36 cellular contexts compared by ENCODE assay signal in the genomic region with DNA sequence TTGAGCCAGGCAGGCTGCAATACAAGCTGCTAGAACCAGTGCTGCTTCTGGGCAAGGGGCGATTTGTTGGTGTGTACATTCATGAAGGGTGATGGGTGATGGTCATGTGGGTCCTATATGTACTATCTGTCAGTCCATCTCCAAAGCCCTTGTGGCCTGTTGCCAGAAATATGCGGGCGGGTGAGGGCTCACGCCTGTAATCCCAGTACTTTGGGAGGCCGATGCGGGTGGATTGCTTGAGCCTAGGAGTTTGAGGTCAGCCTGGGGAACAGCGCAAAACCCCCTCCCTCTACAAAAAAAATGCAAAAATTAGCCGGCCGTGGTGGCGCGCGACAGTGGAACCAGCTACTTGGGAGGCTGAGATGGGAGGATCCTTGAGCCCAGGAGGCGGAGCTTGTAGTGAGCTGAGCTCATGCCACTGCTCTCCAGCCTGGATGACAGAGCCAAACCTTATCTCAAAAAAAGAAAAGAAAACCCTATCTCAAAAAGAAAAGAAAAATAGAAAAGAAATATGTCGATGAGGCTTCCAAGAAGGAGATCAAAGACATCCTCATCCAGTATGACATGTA.
"Had no signal": no experiment of that assay in that cellular context is flagged by ENCODE, and none has a peak within 500 bp of the region (broad histone marks: within the 10 kb centered on the region; RNA-seq: fewer than 3 reads in every experiment).

No MANE protein-coding gene starts in this region.

- DNase-seq: activated B cell treated with CpG ODN at 0.5 μM for 24 hours; activated CD4-positive, alpha-beta memory T cell treated with anti-CD3 and anti-CD28 coated beads, Interleukin-2, amount 10 ng/mL, durations not matched to agents 7 days and 5 days; activated CD4-positive, alpha-beta T cell treated with anti-CD3 and anti-CD28 coated beads for 4 hours; activated CD4-positive, alpha-beta T cell treated with anti-CD3 and anti-CD28 coated beads, Interleukin-2, amount 10 ng/mL, durations not matched to agents 24 days and 14 days; activated CD4-positive, alpha-beta T cell treated with anti-CD3 and anti-CD28 coated beads, Interleukin-2, amount 50 U/mL, for 1 hour; activated CD4-positive, alpha-beta T cell treated with anti-CD3 and anti-CD28 coated beads, Interleukin-2, amount 50 U/mL, for 48 hours; activated CD4-positive, CD25-positive, alpha-beta regulatory T cell treated with anti-CD3 and anti-CD28 coated beads, Interleukin-2, amount 50 U/mL, for 72 hours; activated CD8-positive, alpha-beta memory T cell treated with anti-CD3 and anti-CD28 coated beads for 24 hours; activated CD8-positive, alpha-beta memory T cell treated with anti-CD3 and anti-CD28 coated beads, Interleukin-2, amount 10 ng/mL, durations not matched to agents 7 days and 5 days; activated CD8-positive, alpha-beta memory T cell treated with anti-CD3 and anti-CD28 coated beads, Interleukin-2, amount 50 U/mL, for 48 hours; activated CD8-positive, alpha-beta T cell treated with anti-CD3 and anti-CD28 coated beads, Interleukin-2, amount 10 ng/mL, durations not matched to agents 7 days and 5 days; activated effector memory CD4-positive, alpha-beta T cell treated with anti-CD3 and anti-CD28 coated beads, Interleukin-2, amount 50 U/mL, for 16 hours; activated gamma-delta T cell treated with Interleukin-2 at 50 U/mL for 16 hours; activated naive CD4-positive, alpha-beta T cell; activated naive CD4-positive, alpha-beta T cell treated with anti-CD3 and anti-CD28 coated beads for 36 hours; activated naive CD4-positive, alpha-beta T cell treated with anti-CD3 and anti-CD28 coated beads, Interleukin-2, amount 50 U/mL, for 16 hours; activated naive CD8-positive, alpha-beta T cell treated with anti-CD3 and anti-CD28 coated beads for 36 hours; activated T-cell treated with anti-CD3 and anti-CD28 coated beads, Interleukin-2, amount 50 U/mL, for 24 hours; activated T-cell treated with anti-CD3 and anti-CD28 coated beads, Interleukin-2, amount 50 U/mL, for 48 hours; adrenal gland; amniotic stem cell; aorta; body of pancreas; brain microvascular endothelial cell; central memory CD4-positive, alpha-beta T cell; T-helper 1 cell; T-helper 2 cell; T-helper 9 cell had no signal

- H3K27me3 ChIP-seq: adrenal gland, brain microvascular endothelial cell, breast epithelium had no signal

- FAIRE-seq: astrocyte, TTC549 had no signal

- H3K36me3 Mint-ChIP-seq: activated CD8-positive, alpha-beta memory T cell treated with anti-CD3 and anti-CD28 coated beads, Interleukin-2, amount 10 ng/mL, durations not matched to agents 7 days and 5 days; activated naive CD4-positive, alpha-beta T cell treated with anti-CD3 and anti-CD28 coated beads, Interleukin-2, amount 50 U/mL, for 72 hours; activated naive CD8-positive, alpha-beta T cell treated with anti-CD3 and anti-CD28 coated beads for 36 hours had no signal

- H3K9me3 Mint-ChIP-seq: activated B cell treated with CpG ODN at 0.5 μM for 24 hours; activated CD4-positive, alpha-beta memory T cell treated with anti-CD3 and anti-CD28 coated beads, Interleukin-2, amount 10 ng/mL, durations not matched to agents 7 days and 5 days; activated CD4-positive, alpha-beta T cell treated with anti-CD3 and anti-CD28 coated beads, Interleukin-2, amount 10 ng/mL, durations not matched to agents 24 days and 14 days; activated naive CD4-positive, alpha-beta T cell treated with anti-CD3 and anti-CD28 coated beads for 36 hours; activated naive CD4-positive, alpha-beta T cell treated with anti-CD3 and anti-CD28 coated beads, Interleukin-2, amount 50 U/mL, for 72 hours; activated naive CD8-positive, alpha-beta T cell treated with anti-CD3 and anti-CD28 coated beads for 36 hours; activated T-cell treated with anti-CD3 and anti-CD28 coated beads, Interleukin-2, amount 50 U/mL, for 24 hours; activated T-helper 2 cell treated with anti-CD3 and anti-CD28 coated beads, Interferon-gamma antibody, Interleukin-2, Interleukin-4, amounts not matched to agents 10 μg/mL and 5 μg/mL and 100 μg/mL, durations not matched to agents 14 hours and 24 hours and 36 hours; T-helper 1 cell treated with Interleukin-12 subunit alpha and Interleukin-12 subunit beta and Interleukin-4 antibody, amounts not matched to agents 30 μg/mL and 1 μg/mL, for 36 hours; T-helper 2 cell treated with Interferon-gamma antibody and Interleukin-4, amounts not matched to agents 5 μg/mL and 100 μg/mL, for 36 hours had no signal

- H3K9me3 ChIP-seq: adrenal gland, body of pancreas, breast epithelium had no signal

- H3K4me1 ChIP-seq: adrenal gland, body of pancreas, breast epithelium had no signal

- H3K4me3 Mint-ChIP-seq: activated B cell treated with CpG ODN at 0.5 μM for 24 hours; activated CD4-positive, alpha-beta memory T cell treated with anti-CD3 and anti-CD28 coated beads, Interleukin-2, amount 10 ng/mL, durations not matched to agents 7 days and 5 days; activated CD4-positive, alpha-beta T cell treated with anti-CD3 and anti-CD28 coated beads, Interleukin-2, amount 10 ng/mL, durations not matched to agents 24 days and 14 days; activated CD8-positive, alpha-beta memory T cell treated with anti-CD3 and anti-CD28 coated beads, Interleukin-2, amount 10 ng/mL, durations not matched to agents 7 days and 5 days; activated CD8-positive, alpha-beta T cell treated with anti-CD3 and anti-CD28 coated beads, Interleukin-2, amount 10 ng/mL, durations not matched to agents 7 days and 5 days; activated naive CD4-positive, alpha-beta T cell treated with anti-CD3 and anti-CD28 coated beads for 36 hours; activated naive CD8-positive, alpha-beta T cell treated with anti-CD3 and anti-CD28 coated beads for 36 hours; activated T-cell treated with anti-CD3 and anti-CD28 coated beads, Interleukin-2, amount 50 U/mL, for 24 hours; T-helper 1 cell treated with Interleukin-12 subunit alpha and Interleukin-12 subunit beta and Interleukin-4 antibody, amounts not matched to agents 30 μg/mL and 1 μg/mL, for 36 hours; T-helper 2 cell treated with Interferon-gamma antibody and Interleukin-4, amounts not matched to agents 5 μg/mL and 100 μg/mL, for 36 hours had no signal

- H3K36me3 ChIP-seq: adrenal gland, brain microvascular endothelial cell, breast epithelium had no signal

- H3K4me3 ChIP-seq: adrenal gland, body of pancreas, breast epithelium had no signal

- H3K27ac Mint-ChIP-seq: activated B cell treated with CpG ODN at 0.5 μM for 24 hours; activated CD4-positive, alpha-beta memory T cell treated with anti-CD3 and anti-CD28 coated beads, Interleukin-2, amount 10 ng/mL, durations not matched to agents 7 days and 5 days; activated CD4-positive, alpha-beta T cell treated with anti-CD3 and anti-CD28 coated beads, Interleukin-2, amount 10 ng/mL, durations not matched to agents 24 days and 14 days; activated CD8-positive, alpha-beta memory T cell treated with anti-CD3 and anti-CD28 coated beads, Interleukin-2, amount 10 ng/mL, durations not matched to agents 7 days and 5 days; activated CD8-positive, alpha-beta T cell treated with anti-CD3 and anti-CD28 coated beads, Interleukin-2, amount 10 ng/mL, durations not matched to agents 7 days and 5 days; activated naive CD4-positive, alpha-beta T cell treated with anti-CD3 and anti-CD28 coated beads for 36 hours; activated naive CD4-positive, alpha-beta T cell treated with anti-CD3 and anti-CD28 coated beads, Interleukin-2, amount 50 U/mL, for 72 hours; activated naive CD8-positive, alpha-beta T cell treated with anti-CD3 and anti-CD28 coated beads for 36 hours; activated T-cell treated with anti-CD3 and anti-CD28 coated beads, Interleukin-2, amount 50 U/mL, for 24 hours; activated T-helper 2 cell treated with anti-CD3 and anti-CD28 coated beads, Interferon-gamma antibody, Interleukin-2, Interleukin-4, amounts not matched to agents 10 μg/mL and 5 μg/mL and 100 μg/mL, durations not matched to agents 14 hours and 24 hours and 36 hours; T-helper 1 cell treated with Interleukin-12 subunit alpha and Interleukin-12 subunit beta and Interleukin-4 antibody, amounts not matched to agents 30 μg/mL and 1 μg/mL, for 36 hours; T-helper 2 cell treated with Interferon-gamma antibody and Interleukin-4, amounts not matched to agents 5 μg/mL and 100 μg/mL, for 36 hours had no signal

- H3K27ac ChIP-seq: adrenal gland, body of pancreas, brain microvascular endothelial cell, breast epithelium, VCaP had no signal

- H3K4me1 Mint-ChIP-seq: activated B cell treated with CpG ODN at 0.5 μM for 24 hours; activated CD4-positive, alpha-beta memory T cell treated with anti-CD3 and anti-CD28 coated beads, Interleukin-2, amount 10 ng/mL, durations not matched to agents 7 days and 5 days; activated CD4-positive, alpha-beta T cell treated with anti-CD3 and anti-CD28 coated beads, Interleukin-2, amount 10 ng/mL, durations not matched to agents 24 days and 14 days; activated CD8-positive, alpha-beta memory T cell treated with anti-CD3 and anti-CD28 coated beads, Interleukin-2, amount 10 ng/mL, durations not matched to agents 7 days and 5 days; activated naive CD8-positive, alpha-beta T cell treated with anti-CD3 and anti-CD28 coated beads for 36 hours had no signal

- ATAC-seq: activated CD8-positive, alpha-beta memory T cell treated with anti-CD3 and anti-CD28 coated beads, Interleukin-2, amount 10 ng/mL, durations not matched to agents 7 days and 5 days; activated CD8-positive, alpha-beta T cell treated with anti-CD3 and anti-CD28 coated beads, Interleukin-2, amount 10 ng/mL, durations not matched to agents 7 days and 5 days; activated naive CD4-positive, alpha-beta T cell treated with anti-CD3 and anti-CD28 coated beads, Interleukin-2, amount 50 U/mL, for 72 hours; body of pancreas had no signal
